Comparison of ENCODE assay signal across 8 cellular contexts in genomic region chr1:206663832-206664652, GRCh38. TPM values are rescaled to one million over a fixed set of nuclear protein-coding genes. Genes with fewer than 3 reads are reported as not detected.
DNase-seq lines count a peak whose midpoint lies in the region; ATAC-seq and TF ChIP-seq lines count a peak whose summit lies in the region.

No MANE protein-coding gene starts in this region.

- H3K27ac ChIP-seq in colonic mucosa: no peak overlapping the region
- no peak overlapping the region for H3K27ac ChIP-seq in liver (ENCODE audit: low read depth in 1 of 2, low read length in 2 of 2)

- H3K4me1 ChIP-seq in colonic mucosa (no peaks in the 10 kb centered on the region), liver (ENCODE audit: control insufficient read depth in 4 of 4, insufficient read depth in 4 of 4, low read length in 3 of 4) (peaks cover 0 to 30% (median 20%) of the 10 kb centered on the region in 4 donors)

- peak; percentile 92 for TF ChIP-seq CTCF in colonic mucosa (IDR thresholded peaks at IDR 0.05)
- TF ChIP-seq CTCF in liver (IDR thresholded peaks at IDR 0.05; ENCODE audit: low read depth, low read length, missing input control): peak; percentile 74

- no peaks in the 10 kb centered on the region for H3K36me3 ChIP-seq in colonic mucosa
- H3K36me3 ChIP-seq in liver (ENCODE audit: control insufficient read depth in 4 of 4, insufficient read depth in 3 of 4, low read depth in 1 of 4, low read length in 3 of 4): no peaks in the 10 kb centered on the region

- H3K9ac ChIP-seq in colonic mucosa (ENCODE audit: low read depth in 2 of 2, low read length in 2 of 2) (no peak overlapping the region), liver (ENCODE audit: low read depth in 1 of 2, low read length in 2 of 2) (peak overlapping the region in 1 of 2 donors; percentile 18)

- ATAC-seq in HG02970 (IDR thresholded peaks at IDR 0.05; ENCODE audit: low FRiP score, unreplicated experiment) (peak; percentile 60), GM21526 (IDR thresholded peaks at IDR 0.05; ENCODE audit: low FRiP score, unreplicated experiment) (no peak)

- H3K9me3 ChIP-seq in colonic mucosa (no peaks in the 10 kb centered on the region), liver (ENCODE audit: control insufficient read depth in 4 of 4, low read length in 3 of 4) (no peaks in the 10 kb centered on the region)

- 26% methylated on average over 20 of the region's 20 CpGs for WGBS in liver

- H3K4me3 ChIP-seq in colonic mucosa (peak overlapping the region; percentile 3), liver (ENCODE audit: low read depth in 1 of 3, low read length in 3 of 3) (no peak overlapping the region)

- TF ChIP-seq RAD21 in liver (IDR thresholded peaks at IDR 0.05): peak; percentile 86 to 92

- H3K27me3 ChIP-seq in colonic mucosa: peaks cover 7% of the 10 kb centered on the region
- H3K27me3 ChIP-seq in liver (ENCODE audit: control insufficient read depth in 4 of 4, insufficient read depth in 4 of 4, low read length in 3 of 4): no peaks in the 10 kb centered on the region

- intact Hi-C loops in colonic mucosa (cut with DNase I): loop anchor here (1.0 to 5.0 kb wide), 2 partner anchors 30 to 172 kb away; no protein-coding TSS in a partner anchor

- DNase-seq in ELF-1 (ENCODE audit: low read depth, low spot score): peak; percentile 94
- peak; percentile 46 for DNase-seq in NCI-H345 treated with DMSO at 0.1 percent for 48 hours (lab: John Stamatoyannopoulos, UW; ENCODE audit: unreplicated experiment)
- peak; percentile 56 for DNase-seq in activated CD4-positive, alpha-beta T cell treated with anti-CD3 and anti-CD28 coated beads for 1 hour
- DNase-seq in colonic mucosa: peak; percentile 78
- DNase-seq in stimulated activated CD4-positive, alpha-beta T cell treated with anti-CD3 and anti-CD28 coated beads, TNF-alpha, amount 100 ng/mL, for 48 hours (ENCODE audit: low read depth in 3 of 3): peak; percentile 37 to 69 (median 63)

TF ChIP-seq in liver, 16 proteins besides CTCF, POLR2A, EP300 and RAD21:
- TF ChIP-seq SP1 (IDR thresholded peaks at IDR 0.05) (no peak), ZBTB33 (IDR thresholded peaks at IDR 0.05) (no peak), TAF1 (conservative IDR thresholded peaks at IDR 0.05) (no peak), JUND (IDR thresholded peaks at IDR 0.05) (no peak), FOXA1 (IDR thresholded peaks at IDR 0.05) (no peak), YY1 (IDR thresholded peaks at IDR 0.05) (no peak), FOXA2 (IDR thresholded peaks at IDR 0.05) (no peak), NR2F2 (IDR thresholded peaks at IDR 0.05) (no peak), ATF3 (IDR thresholded peaks at IDR 0.05) (no peak), RXRA (IDR thresholded peaks at IDR 0.05) (no peak), EGR1 (IDR thresholded peaks at IDR 0.05; ENCODE audit: low read depth in 2 of 2) (no peak), REST (IDR thresholded peaks at IDR 0.05) (no peak), GABPA (IDR thresholded peaks at IDR 0.05 in 1 of 2, conservative IDR thresholded peaks at IDR 0.05 in 1 of 2) (no peak), MAX (IDR thresholded peaks at IDR 0.05) (no peak), HNF4A (conservative IDR thresholded peaks at IDR 0.05) (no peak)

RNA-seq across cellular contexts. Expression of gene MAPKAPK2, which starts 20.7 kb away (rescaled TPM):
- total RNA-seq in colonic mucosa (10 to 100 TPM; 61.4 to 71.1 TPM), liver (10 to 100 TPM in 1 of 2 donors, 1 to 10 TPM in 1; 9.1 to 20.3 TPM)
- 10 to 100 TPM in 1 of 2 donors, 1 to 10 TPM in 1; 7.5 to 24.5 TPM for polyA plus RNA-seq in liver

RNA-seq across cellular contexts. Expression of gene DYRK3, which starts 28.7 kb away (rescaled TPM):
- total RNA-seq in colonic mucosa: 1 to 10 TPM in 1 of 2 donors, under 1 TPM in 1; 0.86 to 1.9 TPM
- 10 to 100 TPM in 1 of 2 donors, 1 to 10 TPM in 1; 7.8 to 41.8 TPM for total RNA-seq in liver
- 1 to 10 TPM; 1.5 to 2.1 TPM for polyA plus RNA-seq in liver

RNA-seq across cellular contexts. Expression of gene EIF2D, which starts 51.8 kb away (rescaled TPM):
- total RNA-seq in colonic mucosa: 10 to 100 TPM; 39.2 to 45.0 TPM
- 10 to 100 TPM; 26.1 to 30.0 TPM for total RNA-seq in liver
- polyA plus RNA-seq in liver: 10 to 100 TPM; 14.7 to 18.1 TPM
